Comparison of ENCODE assay signal across 17 cellular contexts in the genomic region with DNA sequence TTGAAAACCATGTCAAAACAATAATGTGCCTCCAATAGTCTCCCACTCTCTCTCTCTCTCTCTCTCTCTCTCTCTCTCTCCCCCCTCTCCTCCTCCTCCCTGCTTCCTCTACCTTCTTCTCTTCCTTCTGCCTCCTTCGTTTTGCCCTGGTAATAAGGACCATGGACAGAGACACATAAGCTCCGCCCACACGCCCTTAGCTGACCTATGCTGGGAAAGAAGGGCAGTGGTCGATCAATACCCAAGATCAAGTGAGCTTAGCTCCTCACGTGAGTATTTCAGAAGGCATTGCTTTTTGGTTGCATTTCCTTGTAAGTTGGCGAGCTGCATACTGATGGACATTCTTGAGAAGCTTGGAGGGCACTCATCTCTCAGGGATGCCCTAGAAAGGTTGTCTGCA.
DNase-seq lines count a peak whose midpoint lies in the region; ATAC-seq, FAIRE-seq and TF ChIP-seq lines count a peak whose summit lies in the region.
"Had no signal": no experiment of that assay in that cellular context is flagged by ENCODE, and none has a peak within 500 bp of the region (broad histone marks: within the 10 kb centered on the region; RNA-seq: fewer than 3 reads in every experiment).

No MANE protein-coding gene starts in this region.

- no peak overlapping the region for H3K4me2 ChIP-seq in A549

- no peak for TF ChIP-seq RAD21 in A549 (conservative IDR thresholded peaks at IDR 0.05 in 1 of 2, IDR thresholded peaks at IDR 0.05 in 1 of 2)

- FAIRE-seq in A549 (lab: Jason Lieb, UNC), result no peak
- FAIRE-seq: frontal cortex had no signal

- no peak for TF ChIP-seq POLR2A in A549 (IDR thresholded peaks at IDR 0.05; ENCODE audit: low read length)

- no peaks in the 10 kb centered on the region for H3K27me3 ChIP-seq in lung (ENCODE audit: control insufficient read depth, insufficient read depth)
- H3K27me3 ChIP-seq: adrenal gland, upper lobe of right lung had no signal

- H3K4me3 ChIP-seq in A549 (no peak overlapping the region), HEK293 (ENCODE audit: low read depth, low read length) (no peak overlapping the region), lung (no peak overlapping the region)
- H3K4me3 ChIP-seq: adrenal gland, SK-N-MC, upper lobe of right lung had no signal

- TF ChIP-seq CTCF in A549 (IDR thresholded peaks at IDR 0.05) (no peak), HEK293 (tag by site-specific recombination; IDR thresholded peaks at IDR 0.05) (no peak), lung (IDR thresholded peaks at IDR 0.05; ENCODE audit: control extremely low read depth, extremely low read depth) (no peak)

- H3K9me3 ChIP-seq in A549 (no peaks in the 10 kb centered on the region), HEK293 (ENCODE audit: control insufficient read depth, insufficient read depth, low read depth, low read length) (no peaks in the 10 kb centered on the region), lung (ENCODE audit: control insufficient read depth in 2 of 2, insufficient read depth in 1 of 2, low read length in 1 of 2) (no peaks in the 10 kb centered on the region)
- H3K9me3 ChIP-seq: adrenal gland, Caco-2, upper lobe of right lung had no signal

- no peak overlapping the region for H3K27ac ChIP-seq in A549
- H3K27ac ChIP-seq in HEK293 (ENCODE audit: extremely low read depth, low read depth, low read length), result no peak overlapping the region
- H3K27ac ChIP-seq in lung (ENCODE audit: low read depth in 1 of 2, low read length in 1 of 2), result no peak overlapping the region
- H3K27ac ChIP-seq: adrenal gland, SK-N-MC, upper lobe of right lung had no signal

- TF ChIP-seq EP300 in A549 (IDR thresholded peaks at IDR 0.05), result no peak

- H3K4me1 ChIP-seq in A549 (no peaks in the 10 kb centered on the region), HEK293 (ENCODE audit: control insufficient read depth, insufficient read depth, low read length) (no peaks in the 10 kb centered on the region), lung (ENCODE audit: control insufficient read depth in 2 of 2, insufficient read depth in 2 of 2, low read length in 2 of 2) (no peaks in the 10 kb centered on the region)
- H3K4me1 ChIP-seq: adrenal gland, Caco-2, upper lobe of right lung had no signal

- DNase-seq in A549 (ENCODE audit: low read depth in 1 of 2, low spot score in 1 of 2) (no peak), ecto neural progenitor cell (ENCODE audit: low spot score) (peak; percentile 61), lung (ENCODE audit: low spot score) (peak; percentile 11), activated gamma-delta T cell treated with Interleukin-2 at 50 U/mL for 16 hours (no peak), NK-92 (lab: John Stamatoyannopoulos, UW; ENCODE audit: unreplicated experiment) (no peak), A172 (ENCODE audit: low spot score) (no peak)
- DNase-seq: activated CD4-positive, alpha-beta T cell treated with anti-CD3 and anti-CD28 coated beads, Interleukin-2, amount 50 U/mL, for 48 hours; cerebellar nuclear complex; immature natural killer cell; stimulated activated naive CD4-positive, alpha-beta T cell; upper lobe of right lung had no signal

- WGBS in A549 (ENCODE audit: missing lambda C conversion rate), result 39% methylated on average over 4 of the region's 6 CpGs
- WGBS in lung, 2 donors, result 57 to 61% methylated on average over 6 of the region's 6 CpGs

- no peak for ATAC-seq in A549
- no peak for ATAC-seq in lung (ENCODE audit: insufficient read depth, low FRiP score)
- ATAC-seq in HG03571 (IDR thresholded peaks at IDR 0.05; ENCODE audit: unreplicated experiment), result no peak
- ATAC-seq: upper lobe of right lung had no signal

- H3K36me3 ChIP-seq in HEK293 (ENCODE audit: control insufficient read depth in 2 of 2, insufficient read depth in 1 of 2, low read length in 2 of 2) (no peaks in the 10 kb centered on the region), lung (ENCODE audit: control insufficient read depth in 2 of 2, insufficient read depth in 2 of 2, low read length in 2 of 2) (no peaks in the 10 kb centered on the region)
- H3K36me3 ChIP-seq: adrenal gland, upper lobe of right lung had no signal

- POLR2A ChIA-PET in A549 (lab: Yijun Ruan, JAX), result interaction anchor here (0.6 kb wide), 1 partner anchor 256 kb away, joined by 5 read pairs; no protein-coding TSS in a partner anchor
- POLR2A ChIA-PET in HEK293 (lab: Yijun Ruan, JAX), result no interaction called here

- CTCF ChIA-PET in A549 (lab: Yijun Ruan, JAX), result interaction anchor here (0.6 to 1.2 kb wide), 3 partner anchors 14 to 795 kb away, joined by 3 to 4 read pairs (median 3); no protein-coding TSS in a partner anchor
- CTCF ChIA-PET in HEK293 (lab: Yijun Ruan, JAX), result interaction anchor here (0.7 to 2.3 kb wide), 2 partner anchors 16 to 81 kb away, joined by 5 to 9 read pairs; no protein-coding TSS in a partner anchor

TF ChIP-seq in A549, 52 proteins besides CTCF, POLR2A, EP300 and RAD21:
- TF ChIP-seq, protein P1, sequence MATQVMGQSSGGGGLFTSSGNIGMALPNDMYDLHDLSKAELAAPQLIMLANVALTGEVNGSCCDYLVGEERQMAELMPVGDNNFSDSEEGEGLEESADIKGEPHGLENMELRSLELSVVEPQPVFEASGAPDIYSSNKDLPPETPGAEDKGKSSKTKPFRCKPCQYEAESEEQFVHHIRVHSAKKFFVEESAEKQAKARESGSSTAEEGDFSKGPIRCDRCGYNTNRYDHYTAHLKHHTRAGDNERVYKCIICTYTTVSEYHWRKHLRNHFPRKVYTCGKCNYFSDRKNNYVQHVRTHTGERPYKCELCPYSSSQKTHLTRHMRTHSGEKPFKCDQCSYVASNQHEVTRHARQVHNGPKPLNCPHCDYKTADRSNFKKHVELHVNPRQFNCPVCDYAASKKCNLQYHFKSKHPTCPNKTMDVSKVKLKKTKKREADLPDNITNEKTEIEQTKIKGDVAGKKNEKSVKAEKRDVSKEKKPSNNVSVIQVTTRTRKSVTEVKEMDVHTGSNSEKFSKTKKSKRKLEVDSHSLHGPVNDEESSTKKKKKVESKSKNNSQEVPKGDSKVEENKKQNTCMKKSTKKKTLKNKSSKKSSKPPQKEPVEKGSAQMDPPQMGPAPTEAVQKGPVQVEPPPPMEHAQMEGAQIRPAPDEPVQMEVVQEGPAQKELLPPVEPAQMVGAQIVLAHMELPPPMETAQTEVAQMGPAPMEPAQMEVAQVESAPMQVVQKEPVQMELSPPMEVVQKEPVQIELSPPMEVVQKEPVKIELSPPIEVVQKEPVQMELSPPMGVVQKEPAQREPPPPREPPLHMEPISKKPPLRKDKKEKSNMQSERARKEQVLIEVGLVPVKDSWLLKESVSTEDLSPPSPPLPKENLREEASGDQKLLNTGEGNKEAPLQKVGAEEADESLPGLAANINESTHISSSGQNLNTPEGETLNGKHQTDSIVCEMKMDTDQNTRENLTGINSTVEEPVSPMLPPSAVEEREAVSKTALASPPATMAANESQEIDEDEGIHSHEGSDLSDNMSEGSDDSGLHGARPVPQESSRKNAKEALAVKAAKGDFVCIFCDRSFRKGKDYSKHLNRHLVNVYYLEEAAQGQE (IDR thresholded peaks at IDR 0.05), result peak; percentile 77
- TF ChIP-seq FOXS1 (CRISPR knock-in tag; IDR thresholded peaks at IDR 0.05), result no peak
TF ChIP-seq in A549: peak in this region for 1.

TF ChIP-seq in HEK293, 187 proteins besides CTCF, POLR2A, EP300 and RAD21:
- TF ChIP-seq ZBTB17 (tag by site-specific recombination; IDR thresholded peaks at IDR 0.05), result no peak
- TF ChIP-seq, protein P1 (tag by site-specific recombination; IDR thresholded peaks at IDR 0.05), result peak; percentile 88

Comparison
In these comparisons a context has a peak if more than half of its experiments do, and no peak if none do; other contexts are left out.
1. DNase-seq: peak in ecto neural progenitor cell (single experiment) and lung (single experiment); none in A549 (0 of 2), activated gamma-delta T cell treated with Interleukin-2 at 50 U/mL for 16 hours (single experiment), NK-92 (single experiment) and A172 (single experiment).